In the genomic region with DNA sequence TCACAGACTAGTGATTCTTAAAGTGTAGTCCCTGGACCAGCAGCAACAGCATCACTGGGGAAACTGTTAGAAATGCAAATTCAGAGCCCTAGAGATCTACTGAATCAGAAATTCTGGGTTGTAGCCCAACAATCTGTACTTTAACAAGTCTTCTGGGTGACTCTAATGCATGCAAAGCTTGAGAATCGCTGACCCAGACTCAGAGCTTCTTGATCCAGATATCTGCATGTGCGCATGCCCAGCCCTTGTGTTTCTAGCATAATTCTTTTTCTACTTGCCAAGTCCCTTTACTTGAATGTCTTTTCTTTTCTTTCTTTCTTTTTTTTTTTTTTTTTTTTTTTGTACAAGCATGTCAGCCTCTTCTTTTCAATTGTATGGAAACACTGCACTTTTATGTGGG, we compare ENCODE assay signal across 15 cellular contexts.
DNase-seq lines count a peak whose midpoint lies in the region; TF ChIP-seq lines count a peak whose summit lies in the region.
"Had no signal": no experiment of that assay in that cellular context is flagged by ENCODE, and none has a peak within 500 bp of the region (broad histone marks: within the 10 kb centered on the region; RNA-seq: fewer than 3 reads in every experiment).

No MANE protein-coding gene starts in this region.

- no peaks in the 10 kb centered on the region for H3K36me3 ChIP-seq in Karpas-422 (ENCODE audit: insufficient read depth, low read length)
- no peaks in the 10 kb centered on the region for H3K36me3 ChIP-seq in PC-9 (ENCODE audit: low read depth)
- H3K36me3 ChIP-seq: HAP-1 had no signal

- no peak overlapping the region for H3K27ac ChIP-seq in Karpas-422 (ENCODE audit: low read length)
- no peak overlapping the region for H3K27ac ChIP-seq in PC-9
- H3K27ac ChIP-seq: C4-2B, GM23248 had no signal

- POLR2A ChIA-PET in PC-9 (lab: Charles Lee; ENCODE audit: unreplicated experiment) = no interaction called here

- no peak overlapping the region for H3K9ac ChIP-seq in Karpas-422 (ENCODE audit: low read length)
- H3K9ac ChIP-seq: GM23248 had no signal

- BruUV-seq in PC-9 (replicated peaks; lab: Mats Ljungman, UMichigan) = no TSS peak

- no peak overlapping the region for H3K4me2 ChIP-seq in Karpas-422 (ENCODE audit: low read depth, low read length, poor library complexity, severe bottlenecking)
- no peak overlapping the region for H3K4me2 ChIP-seq in PC-9

- DNase-seq in astrocyte of the hippocampus (ENCODE audit: low read depth, low spot score) (peak; percentile 52), head of caudate nucleus (peak in 37 of 42 donors; percentile 11 to 81 (median 34)), pons (ENCODE audit: low spot score) (peak; percentile 19), Karpas-422 (no peak), PC-9 (no peak)
- no peak for DNase-seq in activated CD4-positive, alpha-beta T cell treated with anti-CD3 and anti-CD28 coated beads for 48 hours
- DNase-seq: ACHN; Caco-2; CD4-positive, alpha-beta T cell; DMS153; DMS79; GDM1; GM23248 had no signal

- H3K79me2 ChIP-seq in Karpas-422 (ENCODE audit: low read length) = no peaks in the 10 kb centered on the region
- H3K79me2 ChIP-seq in PC-9 (ENCODE audit: low read depth) = no peaks in the 10 kb centered on the region

- TF ChIP-seq CTCF in PC-9 (conservative IDR thresholded peaks at IDR 0.05) = no peak

- no peaks in the 10 kb centered on the region for H3K9me3 ChIP-seq in Karpas-422 (ENCODE audit: low read length)
- H3K9me3 ChIP-seq in PC-9 (ENCODE audit: insufficient read depth, low read depth) = no peaks in the 10 kb centered on the region
- H3K9me3 ChIP-seq: Caco-2, HAP-1 had no signal

- no peaks in the 10 kb centered on the region for H3K27me3 ChIP-seq in Karpas-422 (ENCODE audit: low read length)
- no peaks in the 10 kb centered on the region for H3K27me3 ChIP-seq in PC-9 (ENCODE audit: insufficient read depth, low read depth)

- H3K4me3 ChIP-seq in Karpas-422 (ENCODE audit: low read length) (no peak overlapping the region), PC-9 (no peak overlapping the region)
- H3K4me3 ChIP-seq: GM23248, HAP-1 had no signal

- H3K4me1 ChIP-seq in Karpas-422 (ENCODE audit: low read length) (no peaks in the 10 kb centered on the region), PC-9 (replicated peaks; ENCODE audit: insufficient read depth) (no peaks in the 10 kb centered on the region)
- H3K4me1 ChIP-seq: Caco-2, HAP-1 had no signal

- intact Hi-C loops in head of caudate nucleus (cut with DNase I) (no loop called here), PC-9 (cut with micrococcal nuclease; ENCODE audit: unreplicated experiment) (no loop called here)

- no peaks in the 10 kb centered on the region for H3F3A ChIP-seq in PC-9 (ENCODE audit: insufficient read depth, low read depth)

- CTCF ChIA-PET in PC-9 (lab: Charles Lee) = no interaction called here

- H4K20me1 ChIP-seq in Karpas-422 (ENCODE audit: insufficient read depth, low read depth, low read length) = no peaks in the 10 kb centered on the region
- no peaks in the 10 kb centered on the region for H4K20me1 ChIP-seq in PC-9 (ENCODE audit: insufficient read depth)

- H3K9me2 ChIP-seq in Karpas-422 (replicated peaks; ENCODE audit: insufficient read depth, low read length) (no peaks in the 10 kb centered on the region), PC-9 (ENCODE audit: insufficient read depth) (no peaks in the 10 kb centered on the region)

- H2AFZ ChIP-seq in Karpas-422 (ENCODE audit: low read length) = no peak overlapping the region
- H2AFZ ChIP-seq in PC-9 = no peak overlapping the region
- H2AFZ ChIP-seq: GM23248 had no signal

Comparison
In these comparisons a context has a peak if more than half of its experiments do, and no peak if none do; other contexts are left out.
1. DNase-seq: peak in astrocyte of the hippocampus (single experiment), head of caudate nucleus (37 of 42) and pons (single experiment); none in Karpas-422 (single experiment), activated CD4-positive, alpha-beta T cell treated with anti-CD3 and anti-CD28 coated beads for 48 hours (single experiment) and PC-9 (0 of 2).